19 cellular contexts compared by ENCODE assay signal in the genomic region with DNA sequence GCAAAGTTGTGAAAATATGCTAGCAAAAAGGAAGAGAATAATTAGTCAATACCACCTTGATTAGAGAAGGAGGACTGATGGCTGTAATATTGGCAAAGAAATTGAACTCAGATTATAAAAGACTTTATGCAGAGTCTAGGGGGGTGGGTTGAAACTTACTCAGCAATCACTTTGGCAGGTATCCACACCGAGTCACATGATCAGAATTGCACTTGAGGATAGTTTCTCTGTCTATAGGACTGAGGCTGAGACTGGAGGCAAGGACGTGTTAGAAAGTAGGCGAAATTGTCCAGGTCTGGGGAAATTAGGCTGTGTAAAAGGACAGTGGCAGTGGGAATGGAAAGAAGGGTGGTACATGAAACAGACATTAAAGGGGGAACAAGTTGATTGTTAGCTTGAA.
"Had no signal": no experiment of that assay in that cellular context is flagged by ENCODE, and none has a peak within 500 bp of the region (broad histone marks: within the 10 kb centered on the region; RNA-seq: fewer than 3 reads in every experiment).

No MANE protein-coding gene starts in this region.

- H3K9me3 Mint-ChIP-seq: dendritic cell treated with granulocyte-macrophage colony-stimulating factor and Interleukin-4, amounts not matched to agents 40 ng/mL and 50 ng/mL, for 4 days; type B pancreatic cell had no signal

- H3K9me3 ChIP-seq: heart left ventricle, mucosa of descending colon, pancreas, uterus had no signal

- H3K27me3 Mint-ChIP-seq: dendritic cell treated with granulocyte-macrophage colony-stimulating factor and Interleukin-4, amounts not matched to agents 40 ng/mL and 50 ng/mL, for 4 days; effector memory CD8-positive, alpha-beta T cell; naive thymus-derived CD8-positive, alpha-beta T cell; progenitor cell of endocrine pancreas; type B pancreatic cell had no signal

- H3K27ac Mint-ChIP-seq: dendritic cell treated with granulocyte-macrophage colony-stimulating factor and Interleukin-4, amounts not matched to agents 40 ng/mL and 50 ng/mL, for 4 days; effector memory CD8-positive, alpha-beta T cell; naive thymus-derived CD8-positive, alpha-beta T cell; progenitor cell of endocrine pancreas; type B pancreatic cell had no signal

- ATAC-seq: effector memory CD8-positive, alpha-beta T cell; heart left ventricle; left colon; left ventricle myocardium superior; mucosa of descending colon; naive thymus-derived CD8-positive, alpha-beta T cell; pancreas; right cardiac atrium had no signal

- H3K27ac ChIP-seq: heart left ventricle, pancreas, uterus had no signal

- H3K4me1 Mint-ChIP-seq: naive thymus-derived CD8-positive, alpha-beta T cell had no signal

- H3K4me3 ChIP-seq: heart left ventricle, lung, mucosa of descending colon, pancreas, uterus had no signal

- H3K36me3 Mint-ChIP-seq: naive thymus-derived CD8-positive, alpha-beta T cell; type B pancreatic cell had no signal

- DNase-seq: effector memory CD8-positive, alpha-beta T cell; erythroblast; heart left ventricle; hippocampal formation; left colon; left ventricle myocardium superior; mucosa of descending colon; naive thymus-derived CD8-positive, alpha-beta T cell; occipital lobe; pancreas; right cardiac atrium; small intestine; stimulated activated CD4-positive, alpha-beta T cell treated with anti-CD3 and anti-CD28 coated beads, Interleukin-12 subunit alpha, Interleukin-12 subunit beta, amount 100 ng/mL, for 4 hours; stimulated activated naive CD4-positive, alpha-beta T cell treated with Interleukin-2 at 50 U/mL for 16 hours; uterus had no signal

- H3K27me3 ChIP-seq: heart left ventricle, pancreas, uterus had no signal

- H3K4me3 Mint-ChIP-seq: dendritic cell treated with granulocyte-macrophage colony-stimulating factor and Interleukin-4, amounts not matched to agents 40 ng/mL and 50 ng/mL, for 4 days; effector memory CD8-positive, alpha-beta T cell; naive thymus-derived CD8-positive, alpha-beta T cell; type B pancreatic cell had no signal

- H3K36me3 ChIP-seq: heart left ventricle, pancreas, uterus had no signal

- FAIRE-seq: pancreas had no signal
